ENCODE assay signal across 14 cellular contexts in genomic region chr16:70592106-70592571, GRCh38. TPM values are rescaled to one million over a fixed set of nuclear protein-coding genes. Genes with fewer than 3 reads are reported as not detected.
DNase-seq lines count a peak whose midpoint lies in the region; ATAC-seq and TF ChIP-seq lines count a peak whose summit lies in the region.
"Had no signal": no experiment of that assay in that cellular context is flagged by ENCODE, and none has a peak within 500 bp of the region (broad histone marks: within the 10 kb centered on the region; RNA-seq: fewer than 3 reads in every experiment).

No MANE protein-coding gene starts in this region.

- peaks cover 16 to 49% of the 10 kb centered on the region in 2 donors for H3K4me1 ChIP-seq in ascending aorta
- H3K4me1 ChIP-seq in osteoblast (ENCODE audit: insufficient read depth, low read length) = peaks cover 24% of the 10 kb centered on the region
- peaks cover 20 to 30% (median 21%) of the 10 kb centered on the region in 4 donors for H3K4me1 ChIP-seq in upper lobe of left lung
- H3K4me1 ChIP-seq: BE2C had no signal

- WGBS in upper lobe of left lung, 2 donors = 31 to 43% methylated on average over 4 to 5 of the region's 5 CpGs

- no peaks in the 10 kb centered on the region for H3K36me3 ChIP-seq in ascending aorta
- H3K36me3 ChIP-seq in osteoblast (ENCODE audit: insufficient read depth, low read length) = no peaks in the 10 kb centered on the region
- no peaks in the 10 kb centered on the region for H3K36me3 ChIP-seq in upper lobe of left lung
- H3K36me3 ChIP-seq: BE2C had no signal

- no peaks in the 10 kb centered on the region for H3K9me3 ChIP-seq in ascending aorta
- H3K9me3 ChIP-seq in osteoblast (ENCODE audit: low read depth, low read length) = no peaks in the 10 kb centered on the region
- no peaks in the 10 kb centered on the region for H3K9me3 ChIP-seq in upper lobe of left lung
- H3K9me3 ChIP-seq: BE2C had no signal

- peak overlapping the region; percentile 89 to 92 for H3K27ac ChIP-seq in ascending aorta
- no peak overlapping the region for H3K27ac ChIP-seq in osteoblast (ENCODE audit: low read depth, low read length)
- peak overlapping the region in 3 of 4 donors; percentile 2 to 60 (median 32) for H3K27ac ChIP-seq in upper lobe of left lung

- no peaks in the 10 kb centered on the region for H4K20me1 ChIP-seq in osteoblast (ENCODE audit: insufficient read depth, low read length)

- DNase-seq in ascending aorta (ENCODE audit: low spot score in 2 of 2) (peak; percentile 31 to 80), left cardiac atrium (peak; percentile 58), osteoblast (ENCODE audit: insufficient read length, low spot score, missing footprints) (no peak), upper lobe of left lung (peak; percentile 36 to 49)
- no peak for DNase-seq in activated CD4-positive, alpha-beta T cell treated with anti-CD3 and anti-CD28 coated beads for 4 hours
- DNase-seq: BE2C; GOT3; RPMI8226; stimulated activated CD8-positive, alpha-beta memory T cell treated with anti-CD3 and anti-CD28 coated beads, Interleukin-4, amount 100 ng/mL, for 48 hours; T-cell had no signal

- H3K27me3 ChIP-seq in ascending aorta = no peaks in the 10 kb centered on the region
- H3K27me3 ChIP-seq in osteoblast (ENCODE audit: insufficient read depth, low read length) = no peaks in the 10 kb centered on the region
- no peaks in the 10 kb centered on the region for H3K27me3 ChIP-seq in upper lobe of left lung
- H3K27me3 ChIP-seq: BE2C had no signal

- intact Hi-C loops in ascending aorta (cut with DNase I) = loop anchor here (1.0 kb wide), 1 partner anchor 15 kb away; no protein-coding TSS in a partner anchor
- intact Hi-C loops in left cardiac atrium (cut with DNase I) = no loop called here

- H3K4me2 ChIP-seq in osteoblast (ENCODE audit: insufficient read depth, low read length) = peak overlapping the region; percentile 23

- no peak for TF ChIP-seq POLR2A in upper lobe of left lung (IDR thresholded peaks at IDR 0.05)

- H2AFZ ChIP-seq in osteoblast (ENCODE audit: low read length) = no peak overlapping the region

- H3K79me2 ChIP-seq in osteoblast (ENCODE audit: insufficient read depth, low read length) = no peaks in the 10 kb centered on the region

- no peak for TF ChIP-seq EP300 in upper lobe of left lung (IDR thresholded peaks at IDR 0.05)

- peak overlapping the region in 1 of 2 donors; percentile 5 for H3K4me3 ChIP-seq in ascending aorta
- no peak overlapping the region for H3K4me3 ChIP-seq in osteoblast (ENCODE audit: insufficient read depth, low read length)
- H3K4me3 ChIP-seq in upper lobe of left lung = no peak overlapping the region

- ATAC-seq in left cardiac atrium = peak; percentile 36 to 60
- ATAC-seq in upper lobe of left lung (ENCODE audit: low FRiP score in 2 of 2) = peak in 1 of 2 donors; percentile 30
- ATAC-seq in GM21529 (IDR thresholded peaks at IDR 0.05; ENCODE audit: unreplicated experiment) = no peak
- no peak for ATAC-seq in GM19023 (IDR thresholded peaks at IDR 0.05; ENCODE audit: unreplicated experiment)
- ATAC-seq: activated CD4-positive, CD25-positive, alpha-beta regulatory T cell treated with anti-CD3 and anti-CD28 coated beads, Interleukin-2, amount 50 U/mL, for 24 hours; activated naive CD4-positive, alpha-beta T cell treated with anti-CD3 and anti-CD28 coated beads, Interleukin-2, amount 50 U/mL, for 72 hours; T-cell had no signal

- TF ChIP-seq CTCF in ascending aorta (IDR thresholded peaks at IDR 0.05) (no peak), osteoblast (IDR thresholded peaks at IDR 0.05; ENCODE audit: extremely low read depth, low read depth, low read length) (no peak), upper lobe of left lung (IDR thresholded peaks at IDR 0.05) (no peak)

RNA-seq across cellular contexts. Expression of gene IL34, which starts 54.2 kb away (rescaled TPM):
- total RNA-seq in ascending aorta = 116 TPM
- total RNA-seq in left cardiac atrium = 1 to 10 TPM; 1.4 to 4.0 TPM
- 5.6 and 9.4 TPM in 2 replicates for total RNA-seq in osteoblast
- 10 to 100 TPM in 5 of 6 donors, 1 to 10 TPM in 1; 3.0 to 32.1 (median 14.8) TPM for total RNA-seq in upper lobe of left lung
- total RNA-seq: activated naive CD4-positive, alpha-beta T cell treated with anti-CD3 and anti-CD28 coated beads, Interleukin-2, amount 50 U/mL, for 72 hours had no signal

Comparison
In these comparisons a context has a peak if more than half of its experiments do, and no peak if none do; other contexts are left out.
1. DNase-seq: peak in ascending aorta (2 of 2), left cardiac atrium (single experiment) and upper lobe of left lung (2 of 2); none in osteoblast (single experiment) and activated CD4-positive, alpha-beta T cell treated with anti-CD3 and anti-CD28 coated beads for 4 hours (0 of 2).
2. ATAC-seq: peak in left cardiac atrium (2 of 2); none in GM21529 (single experiment) and GM19023 (single experiment).